ENCODE assay signal across 8 cellular contexts in the genomic region with DNA sequence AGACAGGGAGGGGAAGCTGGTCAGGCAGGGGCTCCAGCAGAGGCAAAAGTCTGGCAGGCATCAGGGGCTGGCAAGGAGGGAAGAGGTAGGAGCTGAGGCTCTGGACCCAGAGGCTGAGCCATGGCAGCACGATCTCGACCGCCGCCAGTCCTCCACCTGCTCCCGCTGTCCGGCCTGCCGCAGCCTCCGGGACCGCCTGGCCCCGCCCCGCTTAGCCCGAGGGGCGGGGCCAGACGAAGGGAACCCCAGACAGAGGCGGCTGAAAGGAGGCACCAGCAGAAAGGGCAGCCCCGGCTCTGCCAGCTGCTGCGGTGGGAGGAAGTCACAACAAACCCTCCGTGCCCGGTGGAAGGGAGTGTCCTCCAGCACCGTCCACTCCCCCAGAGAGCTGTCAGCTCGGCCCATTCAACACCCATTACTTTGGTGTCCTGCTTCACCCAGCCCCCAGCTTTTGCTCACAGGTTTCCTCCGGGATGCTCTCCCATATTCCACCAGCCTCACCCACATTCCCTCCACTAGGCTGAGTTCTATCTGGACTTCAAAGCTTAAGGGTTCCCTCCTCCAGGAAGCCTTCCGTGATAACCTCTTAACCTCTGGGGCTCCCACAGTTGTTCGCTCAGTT.
A peak's percentile ranks its signal among the peaks of the same experiment; 100 is the strongest.
DNase-seq lines count a peak whose midpoint lies in the region; ATAC-seq lines count a peak whose summit lies in the region.

A gene with protein sequence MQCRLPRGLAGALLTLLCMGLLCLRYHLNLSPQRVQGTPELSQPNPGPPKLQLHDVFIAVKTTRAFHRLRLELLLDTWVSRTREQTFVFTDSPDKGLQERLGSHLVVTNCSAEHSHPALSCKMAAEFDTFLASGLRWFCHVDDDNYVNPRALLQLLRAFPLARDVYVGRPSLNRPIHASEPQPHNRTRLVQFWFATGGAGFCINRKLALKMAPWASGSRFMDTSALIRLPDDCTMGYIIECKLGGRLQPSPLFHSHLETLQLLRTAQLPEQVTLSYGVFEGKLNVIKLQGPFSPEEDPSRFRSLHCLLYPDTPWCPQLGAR (minus strand): TSS at position 161 of the 622 bp plus-strand sequence. CDS start 207 bp downstream, outside the sequence.

- peak; percentile 63 for ATAC-seq in GM21786 (IDR thresholded peaks at IDR 0.05; ENCODE audit: unreplicated experiment)
- ATAC-seq in activated CD4-positive, CD25-positive, alpha-beta regulatory T cell treated with anti-CD3 and anti-CD28 coated beads, Interleukin-2, amount 50 U/mL, for 24 hours: peak; percentile 70 to 73

- H3K27me3 ChIP-seq in layer of hippocampus (ENCODE audit: control insufficient read depth, insufficient read depth, low read length): peaks cover 2% of the 10 kb centered on the region

- H3K27ac ChIP-seq in layer of hippocampus (ENCODE audit: low read depth, low read length): peak within 1 kb of the TSS; percentile 72

- DNase-seq in ELF-1 (ENCODE audit: low read depth, low spot score) (peak; percentile 73), NAMALWA (ENCODE audit: low spot score) (peak; percentile 92), cerebellar cortex (ENCODE audit: low spot score) (peak; percentile 43), middle frontal gyrus (ENCODE audit: extremely low spot score, low spot score) (no peak)
- DNase-seq in stimulated activated CD4-positive, alpha-beta T cell treated with anti-CD3 and anti-CD28 coated beads, Interleukin-2, amount 100 ng/mL, for 48 hours: peak; percentile 69 to 70
